8 cellular contexts compared by ENCODE assay signal in the genomic region with DNA sequence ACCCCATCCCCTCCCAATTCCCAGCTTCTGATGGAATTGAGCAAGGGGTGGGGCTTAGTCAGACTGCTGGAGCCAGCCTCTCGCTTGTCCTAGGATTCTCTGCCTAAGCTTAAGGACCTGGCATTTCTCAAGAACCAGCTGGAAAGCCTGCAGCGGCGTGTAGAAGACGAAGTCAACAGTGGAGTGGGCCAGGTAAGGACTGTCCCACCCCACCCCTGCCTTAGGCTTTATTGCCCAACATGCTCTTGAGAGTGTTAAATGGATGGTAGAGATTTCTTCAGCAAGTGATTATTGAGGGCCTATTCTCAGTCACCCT. TPM values are rescaled to one million over a fixed set of nuclear protein-coding genes. Genes with fewer than 3 reads are reported as not detected.
DNase-seq lines count a peak whose midpoint lies in the region; ATAC-seq and TF ChIP-seq lines count a peak whose summit lies in the region.

No MANE protein-coding gene starts in this region.

- no peak for TF ChIP-seq POLR2A in prostate gland (IDR thresholded peaks at IDR 0.05)

- peaks cover 61% of the 10 kb centered on the region for H3K4me1 Mint-ChIP-seq in activated T-cell treated with anti-CD3 and anti-CD28 coated beads, Interleukin-2, amount 50 U/mL, for 4 hours (ENCODE audit: low read depth)
- peaks cover 41% of the 10 kb centered on the region for H3K4me1 Mint-ChIP-seq in activated T-helper 2 cell treated with anti-CD3 and anti-CD28 coated beads, Interferon-gamma antibody, Interleukin-2, Interleukin-4, amounts not matched to agents 10 μg/mL and 5 μg/mL and 100 μg/mL, durations not matched to agents 14 hours and 24 hours and 36 hours (ENCODE audit: low read depth)

- no peaks in the 10 kb centered on the region for H3K27me3 Mint-ChIP-seq in activated T-cell treated with anti-CD3 and anti-CD28 coated beads, Interleukin-2, amount 50 U/mL, for 4 hours (ENCODE audit: low read depth)
- H3K27me3 Mint-ChIP-seq in activated T-helper 2 cell treated with anti-CD3 and anti-CD28 coated beads, Interferon-gamma antibody, Interleukin-2, Interleukin-4, amounts not matched to agents 10 μg/mL and 5 μg/mL and 100 μg/mL, durations not matched to agents 14 hours and 24 hours and 36 hours (ENCODE audit: low read depth) = no peaks in the 10 kb centered on the region

- peaks cover 28% of the 10 kb centered on the region for H3K36me3 ChIP-seq in iPS-20b (ENCODE audit: insufficient read depth, low read depth, low read length)
- peaks cover 13% of the 10 kb centered on the region for H3K36me3 ChIP-seq in thoracic aorta
- no peaks in the 10 kb centered on the region for H3K36me3 ChIP-seq in prostate gland

- H3K27ac Mint-ChIP-seq in activated T-helper 2 cell treated with anti-CD3 and anti-CD28 coated beads, Interferon-gamma antibody, Interleukin-2, Interleukin-4, amounts not matched to agents 10 μg/mL and 5 μg/mL and 100 μg/mL, durations not matched to agents 14 hours and 24 hours and 36 hours = peak overlapping the region; percentile 95

- no peaks in the 10 kb centered on the region for H3K27me3 ChIP-seq in iPS-20b (ENCODE audit: insufficient read depth, low read length)
- H3K27me3 ChIP-seq in thoracic aorta (replicated peaks; ENCODE audit: insufficient read depth) = no peaks in the 10 kb centered on the region
- H3K27me3 ChIP-seq in prostate gland (replicated peaks; ENCODE audit: insufficient read depth) = no peaks in the 10 kb centered on the region

- no peak for DNase-seq in activated T-cell treated with anti-CD3 and anti-CD28 coated beads, Interleukin-2, amount 50 U/mL, for 4 hours
- DNase-seq in activated T-cell treated with anti-CD3 and anti-CD28 coated beads for 4 hours (no peak), thoracic aorta (ENCODE audit: low spot score) (no peak), NCI-H2227 (lab: John Stamatoyannopoulos, UW; ENCODE audit: unreplicated experiment) (no peak), prostate gland (ENCODE audit: low spot score) (no peak), substantia nigra (lab: John Stamatoyannopoulos, UW) (no peak)
- DNase-seq in activated T-helper 2 cell treated with anti-CD3 and anti-CD28 coated beads, Interferon-gamma antibody, Interleukin-2, Interleukin-4, amounts not matched to agents 10 μg/mL and 5 μg/mL and 100 μg/mL, durations not matched to agents 14 hours and 24 hours and 36 hours (ENCODE audit: low spot score) = no peak

- no peaks in the 10 kb centered on the region for H3K9me3 ChIP-seq in iPS-20b (ENCODE audit: insufficient read depth, low read depth, low read length)
- no peaks in the 10 kb centered on the region for H3K9me3 ChIP-seq in thoracic aorta
- H3K9me3 ChIP-seq in prostate gland = no peaks in the 10 kb centered on the region

- no peak for ATAC-seq in activated T-cell treated with anti-CD3 and anti-CD28 coated beads, Interleukin-2, amount 50 U/mL, for 4 hours
- ATAC-seq in thoracic aorta (ENCODE audit: insufficient number of reproducible peaks, low FRiP score, low read depth) = no peak

- peak overlapping the region; percentile 97 for H3K4me3 Mint-ChIP-seq in activated T-cell treated with anti-CD3 and anti-CD28 coated beads, Interleukin-2, amount 50 U/mL, for 4 hours
- H3K4me3 Mint-ChIP-seq in activated T-helper 2 cell treated with anti-CD3 and anti-CD28 coated beads, Interferon-gamma antibody, Interleukin-2, Interleukin-4, amounts not matched to agents 10 μg/mL and 5 μg/mL and 100 μg/mL, durations not matched to agents 14 hours and 24 hours and 36 hours (ENCODE audit: low read depth) = peak overlapping the region; percentile 96

- peak overlapping the region; percentile 98 for H3K4me3 ChIP-seq in iPS-20b (ENCODE audit: low read length)
- H3K4me3 ChIP-seq in thoracic aorta = peak overlapping the region; percentile 79
- H3K4me3 ChIP-seq in prostate gland = peak overlapping the region in 1 of 2 donors; percentile 77

- peaks cover 3% of the 10 kb centered on the region; the same call in 1 of the 2 replicates for H3K4me1 ChIP-seq in iPS-20b (ENCODE audit: insufficient read depth, low read length)
- H3K4me1 ChIP-seq in thoracic aorta (ENCODE audit: control insufficient read depth in 1 of 2, low read depth in 2 of 2) = peaks cover 13 to 73% of the 10 kb centered on the region in 2 donors
- peaks cover 6% of the 10 kb centered on the region for H3K4me1 ChIP-seq in prostate gland (replicated peaks)

- H3K9me3 Mint-ChIP-seq in activated T-cell treated with anti-CD3 and anti-CD28 coated beads, Interleukin-2, amount 50 U/mL, for 4 hours = no peaks in the 10 kb centered on the region
- no peaks in the 10 kb centered on the region for H3K9me3 Mint-ChIP-seq in activated T-helper 2 cell treated with anti-CD3 and anti-CD28 coated beads, Interferon-gamma antibody, Interleukin-2, Interleukin-4, amounts not matched to agents 10 μg/mL and 5 μg/mL and 100 μg/mL, durations not matched to agents 14 hours and 24 hours and 36 hours

- H3K36me3 Mint-ChIP-seq in activated T-cell treated with anti-CD3 and anti-CD28 coated beads, Interleukin-2, amount 50 U/mL, for 4 hours (ENCODE audit: insufficient read depth) = peaks cover 26% of the 10 kb centered on the region
- H3K36me3 Mint-ChIP-seq in activated T-helper 2 cell treated with anti-CD3 and anti-CD28 coated beads, Interferon-gamma antibody, Interleukin-2, Interleukin-4, amounts not matched to agents 10 μg/mL and 5 μg/mL and 100 μg/mL, durations not matched to agents 14 hours and 24 hours and 36 hours (ENCODE audit: low read depth) = peaks cover 42% of the 10 kb centered on the region

- TF ChIP-seq CTCF in thoracic aorta (IDR thresholded peaks at IDR 0.05) = no peak
- no peak for TF ChIP-seq CTCF in prostate gland (IDR thresholded peaks at IDR 0.05)

- intact Hi-C loops in activated T-helper 2 cell treated with anti-CD3 and anti-CD28 coated beads, Interferon-gamma antibody, Interleukin-2, Interleukin-4, amounts not matched to agents 10 μg/mL and 5 μg/mL and 100 μg/mL, durations not matched to agents 14 hours and 24 hours and 36 hours (cut with micrococcal nuclease) = no loop called here
- intact Hi-C loops in prostate gland (cut with DNase I) = no loop called here

- 80% methylated on average over 4 of the region's 4 CpGs for WGBS in prostate gland

- H3K27ac ChIP-seq in iPS-20b (ENCODE audit: low read length) (no peak overlapping the region), thoracic aorta (peak overlapping the region in 1 of 2 donors; percentile 87), prostate gland (no peak overlapping the region), substantia nigra (ENCODE audit: low read depth, low read length, poor library complexity, severe bottlenecking) (no peak overlapping the region)

- H3K9ac ChIP-seq in iPS-20b (ENCODE audit: low read depth, low read length) = peak overlapping the region; percentile 96; the same call in 1 of the 2 replicates

RNA-seq across cellular contexts. Expression of a gene that starts 1.1 kb away (rescaled TPM):
- total RNA-seq in activated T-cell treated with anti-CD3 and anti-CD28 coated beads, Interleukin-2, amount 50 U/mL, for 4 hours = 100 to 1,000 TPM; 149 to 163 (median 155) TPM
- 91.9 and 97.3 TPM in 2 replicates for total RNA-seq in activated T-helper 2 cell treated with anti-CD3 and anti-CD28 coated beads, Interferon-gamma antibody, Interleukin-2, Interleukin-4, amounts not matched to agents 10 μg/mL and 5 μg/mL and 100 μg/mL, durations not matched to agents 14 hours and 24 hours and 36 hours
- total RNA-seq in thoracic aorta (10 to 100 TPM; 21.7 to 40.2 TPM), prostate gland (100 to 1,000 TPM in 1 of 2 donors, 10 to 100 TPM in 1; 61.8 to 107 TPM)

RNA-seq across cellular contexts. Expression of a gene that starts 1.3 kb away (rescaled TPM):
- 10 to 100 TPM in 1 of 3 donors, 1 to 10 TPM in 2; 8.0 to 10.4 (median 9.2) TPM for total RNA-seq in activated T-cell treated with anti-CD3 and anti-CD28 coated beads, Interleukin-2, amount 50 U/mL, for 4 hours
- 15.1 and 17.9 TPM in 2 replicates for total RNA-seq in activated T-helper 2 cell treated with anti-CD3 and anti-CD28 coated beads, Interferon-gamma antibody, Interleukin-2, Interleukin-4, amounts not matched to agents 10 μg/mL and 5 μg/mL and 100 μg/mL, durations not matched to agents 14 hours and 24 hours and 36 hours
- total RNA-seq in thoracic aorta (10 to 100 TPM; 31.3 to 34.9 TPM), prostate gland (10 to 100 TPM; 23.7 to 70.7 TPM)

RNA-seq across cellular contexts. Expression of a gene that starts 8.5 kb away (rescaled TPM):
- 10 to 100 TPM; 57.6 to 68.6 (median 67.7) TPM for total RNA-seq in activated T-cell treated with anti-CD3 and anti-CD28 coated beads, Interleukin-2, amount 50 U/mL, for 4 hours
- 45.9 and 48.2 TPM in 2 replicates for total RNA-seq in activated T-helper 2 cell treated with anti-CD3 and anti-CD28 coated beads, Interferon-gamma antibody, Interleukin-2, Interleukin-4, amounts not matched to agents 10 μg/mL and 5 μg/mL and 100 μg/mL, durations not matched to agents 14 hours and 24 hours and 36 hours
- total RNA-seq in thoracic aorta (10 to 100 TPM; 29.6 to 34.3 TPM), prostate gland (10 to 100 TPM; 31.6 to 33.6 TPM)

RNA-seq across cellular contexts. Expression of a gene that starts 18.3 kb away (rescaled TPM):
- 10 to 100 TPM in 2 of 3 donors, 1 to 10 TPM in 1; 9.4 to 10.8 (median 10.2) TPM for total RNA-seq in activated T-cell treated with anti-CD3 and anti-CD28 coated beads, Interleukin-2, amount 50 U/mL, for 4 hours
- 9.2 and 15.0 TPM in 2 replicates for total RNA-seq in activated T-helper 2 cell treated with anti-CD3 and anti-CD28 coated beads, Interferon-gamma antibody, Interleukin-2, Interleukin-4, amounts not matched to agents 10 μg/mL and 5 μg/mL and 100 μg/mL, durations not matched to agents 14 hours and 24 hours and 36 hours
- total RNA-seq in thoracic aorta = 1 to 10 TPM in 1 of 2 donors, not detected in 1; 6.0 TPM
- total RNA-seq in prostate gland = 10 to 100 TPM; 28.3 to 41.4 TPM
